22 cellular contexts compared by ENCODE assay signal in genomic region chr16:9597967-9598730, GRCh38.
DNase-seq lines count a peak whose midpoint lies in the region; ATAC-seq, FAIRE-seq and TF ChIP-seq lines count a peak whose summit lies in the region.
"Had no signal": no experiment of that assay in that cellular context is flagged by ENCODE, and none has a peak within 500 bp of the region (broad histone marks: within the 10 kb centered on the region; RNA-seq: fewer than 3 reads in every experiment).

No MANE protein-coding gene starts in this region.

- FAIRE-seq in K562 (lab: Jason Lieb, UNC): peak; percentile 85
- FAIRE-seq: GM12891, GM18507 had no signal

- H3K4me2 ChIP-seq in K562 (ENCODE audit: insufficient read depth, low read length): peak overlapping the region; percentile 64
- H3K4me2 ChIP-seq: BLaER1 treated with 17β-estradiol and CSF1 and Interleukin-3, amounts not matched to agents 10 nM and 100 nM had no signal

- H2AFZ ChIP-seq in K562 (ENCODE audit: low read depth, low read length): peak overlapping the region; percentile 89
- H2AFZ ChIP-seq: GM23248 had no signal

- H3K27ac ChIP-seq in K562 (ENCODE audit: extremely low read depth, low read depth, low read length): peak overlapping the region; percentile 88
- H3K27ac ChIP-seq: 22Rv1; BLaER1 treated with 17β-estradiol and CSF1 and Interleukin-3, amounts not matched to agents 10 nM and 100 nM; GM23248 had no signal

- H3K4me3 Mint-ChIP-seq in endothelial cell (ENCODE audit: unreplicated experiment): no peak overlapping the region
- no peak overlapping the region for H3K4me3 Mint-ChIP-seq in activated CD4-positive, alpha-beta memory T cell treated with anti-CD3 and anti-CD28 coated beads for 36 hours

- TF ChIP-seq EP300 in K562 (IDR thresholded peaks at IDR 0.05; ENCODE audit: low read length): peak; percentile 97

- peak; percentile 42; the same call in 1 of the 2 replicates for TF ChIP-seq POLR2A in K562 (conservative IDR thresholded peaks at IDR 0.05)

- peak; percentile 19 to 30; a peak in 2 of 4 replicates for TF ChIP-seq RAD21 in K562 (CRISPR knock-in tag; conservative IDR thresholded peaks at IDR 0.05 in 1 of 2, IDR thresholded peaks at IDR 0.05 in 1 of 2)

- H3K9me3 ChIP-seq in K562 (replicated peaks; ENCODE audit: control insufficient read depth, insufficient read depth, low read depth, low read length): no peaks in the 10 kb centered on the region
- H3K9me3 ChIP-seq in MG63: no peaks in the 10 kb centered on the region
- H3K9me3 ChIP-seq: BLaER1 treated with 17β-estradiol and CSF1 and Interleukin-3, amounts not matched to agents 10 nM and 100 nM had no signal

- peak; percentile 90 for ATAC-seq in K562
- ATAC-seq: HCT116, PC-3, Right ventricle myocardium inferior had no signal

- intact Hi-C loops in K562 (cut with micrococcal nuclease): no loop called here
- intact Hi-C loops in head of caudate nucleus (cut with DNase I): no loop called here
- intact Hi-C loops in activated CD4-positive, alpha-beta memory T cell treated with anti-CD3 and anti-CD28 coated beads for 36 hours (cut with micrococcal nuclease): no loop called here

- peaks cover 4 to 56% of the 10 kb centered on the region in 2 experiments; a peak in 4 of 5 replicates for H3K4me1 ChIP-seq in K562 (replicated peaks in 1 of 2; ENCODE audit: control insufficient read depth in 2 of 2, insufficient read depth in 2 of 2, low read length in 2 of 2)

- H3K4me3 ChIP-seq in K562 (no peak overlapping the region), MG63 (no peak overlapping the region)
- H3K4me3 ChIP-seq: BLaER1 treated with 17β-estradiol and CSF1 and Interleukin-3, amounts not matched to agents 10 nM and 100 nM; GM23248 had no signal

- H4K20me1 ChIP-seq in K562 (replicated peaks; ENCODE audit: control insufficient read depth, insufficient read depth, low read length): no peaks in the 10 kb centered on the region
- H4K20me1 ChIP-seq: BLaER1 treated with 17β-estradiol and CSF1 and Interleukin-3, amounts not matched to agents 10 nM and 100 nM had no signal

- no TSS peak for BruUV-seq in K562 (replicated peaks; lab: Mats Ljungman, UMichigan)

- H3K4me1 Mint-ChIP-seq in endothelial cell (ENCODE audit: unreplicated experiment): no peaks in the 10 kb centered on the region
- H3K4me1 Mint-ChIP-seq in activated CD4-positive, alpha-beta memory T cell treated with anti-CD3 and anti-CD28 coated beads for 36 hours (ENCODE audit: low read depth): no peaks in the 10 kb centered on the region

- no peaks in the 10 kb centered on the region for H3K9me1 ChIP-seq in K562 (ENCODE audit: control insufficient read depth, insufficient read depth, low read length)

- in situ Hi-C loops in K562 (cut with MboI): no loop called here
- in situ Hi-C loops in ACHN (cut with HindIII; ENCODE audit: low pct_ligation_motif_present, low pct_unique_long_range_greater_than_20kb, low sequenced_read_pairs): no loop called here

- TF ChIP-seq CTCF in K562 (IDR thresholded peaks at IDR 0.05 in 2 of 3, conservative IDR thresholded peaks at IDR 0.05 in 1 of 3; ENCODE audit: insufficient read depth in 2 of 3, low read depth in 1 of 3, low read length in 3 of 3) (no peak), endothelial cell (IDR thresholded peaks at IDR 0.05; ENCODE audit: unreplicated experiment) (no peak)

- H3K36me3 ChIP-seq in K562 (ENCODE audit: control insufficient read depth, insufficient read depth, low read length) (no peaks in the 10 kb centered on the region), MG63 (no peaks in the 10 kb centered on the region)
- H3K36me3 ChIP-seq: BLaER1 treated with 17β-estradiol and CSF1 and Interleukin-3, amounts not matched to agents 10 nM and 100 nM had no signal

- no peaks in the 10 kb centered on the region for H3K36me3 Mint-ChIP-seq in endothelial cell (ENCODE audit: low read depth, unreplicated experiment)
- H3K36me3 Mint-ChIP-seq in activated CD4-positive, alpha-beta memory T cell treated with anti-CD3 and anti-CD28 coated beads for 36 hours: no peaks in the 10 kb centered on the region

- H3K27me3 Mint-ChIP-seq in endothelial cell (ENCODE audit: unreplicated experiment): peaks cover 3% of the 10 kb centered on the region
- H3K27me3 Mint-ChIP-seq in activated CD4-positive, alpha-beta memory T cell treated with anti-CD3 and anti-CD28 coated beads for 36 hours: no peaks in the 10 kb centered on the region

- H3K27me3 ChIP-seq in K562 (ENCODE audit: control insufficient read depth in 2 of 2, insufficient read depth in 2 of 2, low read length in 2 of 2) (no peaks in the 10 kb centered on the region), MG63 (peaks cover 1% of the 10 kb centered on the region; the same call in 1 of the 2 replicates)
- H3K27me3 ChIP-seq: BLaER1 treated with 17β-estradiol and CSF1 and Interleukin-3, amounts not matched to agents 10 nM and 100 nM had no signal

- 7% methylated on average over 9 of the region's 9 CpGs for WGBS in K562 (ENCODE audit: insufficient coverage, low coverage, missing lambda C conversion rate)

- CTCF ChIA-PET in K562 (lab: Yijun Ruan, JAX; ENCODE audit: low intra/inter-chr PET ratio): no interaction called here
- CTCF ChIA-PET in activated CD4-positive, alpha-beta memory T cell treated with anti-CD3 and anti-CD28 coated beads for 36 hours (lab: Charles Lee): no interaction called here

- peak; percentile 87 for DNase-seq in Ammon's horn (ENCODE audit: low spot score)
- DNase-seq in K562 (ENCODE audit: extremely low read depth in 1 of 4, low spot score in 3 of 4): peak; percentile 22 to 78 (median 54)
- DNase-seq in head of caudate nucleus: peak in 30 of 42 donors; percentile 7 to 84 (median 47)
- peak in 41 of 56 donors; percentile 1 to 72 (median 31) for DNase-seq in nucleus accumbens (lab: John Stamatoyannopoulos, UW)
- DNase-seq in MG63: no peak
- DNase-seq in endothelial cell (ENCODE audit: low spot score): no peak
- DNase-seq in ACHN: no peak
- no peak for DNase-seq in activated CD4-positive, alpha-beta memory T cell treated with anti-CD3 and anti-CD28 coated beads for 36 hours
- DNase-seq: DMS 273 treated with DMSO at 0.1 percent for 48 hours, GDM1, GM23248, NCI-H1417 treated with DMSO at 0.1 percent for 48 hours, NCI-H2029 treated with DMSO at 0.1 percent for 48 hours, NCI-H510A, NCI-H774, PC-3 had no signal

- H3K9ac ChIP-seq in K562 (ENCODE audit: insufficient read depth in 1 of 2, low read depth in 2 of 2, low read length in 2 of 2): peak overlapping the region; percentile 49 to 73; a peak in 3 of 4 replicates
- H3K9ac ChIP-seq: BLaER1 treated with 17β-estradiol and CSF1 and Interleukin-3, amounts not matched to agents 10 nM and 100 nM; GM23248 had no signal

- H3K9me3 Mint-ChIP-seq in endothelial cell (ENCODE audit: unreplicated experiment): no peaks in the 10 kb centered on the region
- no peaks in the 10 kb centered on the region for H3K9me3 Mint-ChIP-seq in activated CD4-positive, alpha-beta memory T cell treated with anti-CD3 and anti-CD28 coated beads for 36 hours

- no peaks in the 10 kb centered on the region for H3K79me2 ChIP-seq in K562 (ENCODE audit: control insufficient read depth, insufficient read depth, low read length)

- H3K27ac Mint-ChIP-seq in endothelial cell (ENCODE audit: unreplicated experiment): no peak overlapping the region
- H3K27ac Mint-ChIP-seq in activated CD4-positive, alpha-beta memory T cell treated with anti-CD3 and anti-CD28 coated beads for 36 hours: no peak overlapping the region

- POLR2A ChIA-PET in K562 (lab: Yijun Ruan, JAX): interaction anchor here (0.6 to 3.7 kb wide), 4 partner anchors 13 to 658 kb away, joined by 3 to 15 read pairs (median 4); no protein-coding TSS in a partner anchor
- POLR2A ChIA-PET in activated CD4-positive, alpha-beta memory T cell treated with anti-CD3 and anti-CD28 coated beads for 36 hours (lab: Charles Lee): no interaction called here

TF ChIP-seq in K562, 482 proteins besides CTCF, POLR2A, EP300 and RAD21 (continues in another document):
- TF ChIP-seq CAMTA2 (CRISPR knock-in tag; conservative IDR thresholded peaks at IDR 0.05) (no peak), PHB2 (IDR thresholded peaks at IDR 0.05; ENCODE audit: low read depth) (no peak), HCFC1 (IDR thresholded peaks at IDR 0.05; ENCODE audit: low read depth, low read length) (peak; percentile 32; the same call in 1 of the 2 replicates), PBX2 (CRISPR knock-in tag; IDR thresholded peaks at IDR 0.05; ENCODE audit: low read depth) (no peak), PBX2 (tag; conservative IDR thresholded peaks at IDR 0.05; ENCODE audit: low read depth) (peak; percentile 65), SREBF2 (CRISPR knock-in tag; IDR thresholded peaks at IDR 0.05) (no peak), HLTF (IDR thresholded peaks at IDR 0.05) (no peak), ARID3A (IDR thresholded peaks at IDR 0.05; ENCODE audit: borderline replicate concordance, low read depth, low read length) (no peak)

Comparison
In these comparisons a context has a peak if more than half of its experiments do, and no peak if none do; other contexts are left out.
1. DNase-seq: peak in Ammon's horn (single experiment), K562 (4 of 4), head of caudate nucleus (30 of 42) and nucleus accumbens (41 of 56); none in MG63 (single experiment), endothelial cell (single experiment), ACHN (single experiment) and activated CD4-positive, alpha-beta memory T cell treated with anti-CD3 and anti-CD28 coated beads for 36 hours (single experiment).